1 cellular context compared by ENCODE assay signal in the genomic region with DNA sequence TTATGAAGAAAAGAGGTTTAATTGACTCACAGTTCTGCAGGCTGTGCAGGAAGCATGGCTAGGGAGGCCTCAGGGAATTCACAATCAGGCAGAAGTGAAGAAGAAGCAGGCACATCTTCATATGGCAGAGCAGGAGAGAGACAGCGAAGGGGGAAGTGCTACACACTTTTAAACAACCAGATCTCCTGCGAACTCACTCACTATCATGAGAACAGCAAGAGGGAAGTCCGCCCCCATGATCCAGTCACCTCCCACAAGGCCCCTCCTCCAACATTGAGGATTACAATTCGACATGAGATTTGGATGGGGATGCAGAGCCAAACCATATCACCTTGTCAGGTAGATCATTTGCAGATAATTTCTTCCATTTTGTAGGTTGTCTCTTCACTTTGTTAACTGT.
TF ChIP-seq lines count a peak whose summit lies in the region.

No MANE protein-coding gene starts in this region.

TF ChIP-seq in SK-N-SH, 30 proteins besides CTCF, POLR2A, EP300 and RAD21 (continued from another document):
- TF ChIP-seq, protein P1, sequence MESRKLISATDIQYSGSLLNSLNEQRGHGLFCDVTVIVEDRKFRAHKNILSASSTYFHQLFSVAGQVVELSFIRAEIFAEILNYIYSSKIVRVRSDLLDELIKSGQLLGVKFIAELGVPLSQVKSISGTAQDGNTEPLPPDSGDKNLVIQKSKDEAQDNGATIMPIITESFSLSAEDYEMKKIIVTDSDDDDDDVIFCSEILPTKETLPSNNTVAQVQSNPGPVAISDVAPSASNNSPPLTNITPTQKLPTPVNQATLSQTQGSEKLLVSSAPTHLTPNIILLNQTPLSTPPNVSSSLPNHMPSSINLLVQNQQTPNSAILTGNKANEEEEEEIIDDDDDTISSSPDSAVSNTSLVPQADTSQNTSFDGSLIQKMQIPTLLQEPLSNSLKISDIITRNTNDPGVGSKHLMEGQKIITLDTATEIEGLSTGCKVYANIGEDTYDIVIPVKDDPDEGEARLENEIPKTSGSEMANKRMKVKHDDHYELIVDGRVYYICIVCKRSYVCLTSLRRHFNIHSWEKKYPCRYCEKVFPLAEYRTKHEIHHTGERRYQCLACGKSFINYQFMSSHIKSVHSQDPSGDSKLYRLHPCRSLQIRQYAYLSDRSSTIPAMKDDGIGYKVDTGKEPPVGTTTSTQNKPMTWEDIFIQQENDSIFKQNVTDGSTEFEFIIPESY (IDR thresholded peaks at IDR 0.05; ENCODE audit: borderline replicate concordance, low read depth), result no peak
- no peak for TF ChIP-seq MEF2A (IDR thresholded peaks at IDR 0.05; ENCODE audit: borderline replicate concordance, low read depth)
- no peak for TF ChIP-seq YY1 (IDR thresholded peaks at IDR 0.05; ENCODE audit: low read depth)
